22 cellular contexts compared by ENCODE assay signal in genomic region chr2:71283131-71283530, GRCh38.
"Had no signal": no experiment of that assay in that cellular context is flagged by ENCODE, and none has a peak within 500 bp of the region (broad histone marks: within the 10 kb centered on the region; RNA-seq: fewer than 3 reads in every experiment).

No MANE protein-coding gene starts in this region.

- H3K9me3 ChIP-seq: neutrophil, pancreas, prostate gland, right lobe of liver, sigmoid colon, stomach, thoracic aorta, thyroid gland, tibial nerve, upper lobe of left lung, vagina had no signal

- H3K27me3 ChIP-seq: right lobe of liver, thyroid gland, vagina had no signal

- FAIRE-seq: pancreas, small intestine had no signal

- H3K36me3 ChIP-seq: neutrophil, pancreas, prostate gland, right lobe of liver, sigmoid colon, stomach, thoracic aorta, thyroid gland, tibial nerve, upper lobe of left lung, vagina had no signal

- DNase-seq: nephron progenitor cell; pancreas; right cardiac atrium; right lobe of liver; sigmoid colon; stimulated activated CD4-positive, alpha-beta T cell treated with anti-CD3 and anti-CD28 coated beads, Interleukin-15, amount 100 ng/mL, for 24 hours; stimulated activated CD4-positive, alpha-beta T cell treated with anti-CD3 and anti-CD28 coated beads, Interleukin-2, amount 100 ng/mL, for 24 hours; stimulated activated CD4-positive, alpha-beta T cell treated with anti-CD3 and anti-CD28 coated beads, Interleukin-2, amount 100 ng/mL, for 48 hours; stimulated activated CD4-positive, alpha-beta T cell treated with anti-CD3 and anti-CD28 coated beads, Interleukin-4, amount 100 ng/mL, for 24 hours; stimulated activated naive B cell treated with anti-CD40 and anti-IgM and Interleukin-4, amounts not matched to agents 10 μg/mL and 1 μg/mL and 100 μg/mL, for 72 hours; stimulated activated naive CD4-positive, alpha-beta T cell treated with Interleukin-2 at 50 U/mL for 16 hours; stomach; thyroid gland; upper lobe of left lung had no signal

- ATAC-seq: natural killer cell treated with Interleukin-12 subunit alpha and Interleukin-12 subunit beta and Interleukin-15 and Interleukin-18, amount 100 ng/mL, for 72 hours; stimulated activated effector memory CD8-positive, alpha-beta T cell treated with anti-CD3 and anti-CD28 coated beads, Interleukin-12 subunit alpha, Interleukin-12 subunit beta, amount 100 ng/mL, for 72 hours had no signal

- H3K27ac ChIP-seq: neutrophil, pancreas, prostate gland, right lobe of liver, sigmoid colon, stomach, thoracic aorta, thyroid gland, upper lobe of left lung, vagina had no signal

- H3K4me1 ChIP-seq: pancreas, prostate gland, right lobe of liver, sigmoid colon, thyroid gland, vagina had no signal

- H3K4me3 ChIP-seq: pancreas, prostate gland, right lobe of liver, sigmoid colon, stomach, thoracic aorta, thyroid gland, tibial nerve, upper lobe of left lung, vagina had no signal
